1 cellular context compared by ENCODE assay signal in genomic region chr11:69446108-69446507, GRCh38.
TF ChIP-seq lines count a peak whose summit lies in the region.

No MANE protein-coding gene starts in this region.

TF ChIP-seq in HepG2, 621 proteins besides CTCF, POLR2A, EP300 and RAD21 (continued from another document):
- no peak for TF ChIP-seq ZNF781 (CRISPR knock-in tag; IDR thresholded peaks at IDR 0.05; ENCODE audit: borderline replicate concordance, not compliant biosample characterization)
- no peak for TF ChIP-seq RFX3 (CRISPR knock-in tag; IDR thresholded peaks at IDR 0.05)
- TF ChIP-seq ARID5B (CRISPR knock-in tag; IDR thresholded peaks at IDR 0.05) = no peak
- TF ChIP-seq, protein P1, sequence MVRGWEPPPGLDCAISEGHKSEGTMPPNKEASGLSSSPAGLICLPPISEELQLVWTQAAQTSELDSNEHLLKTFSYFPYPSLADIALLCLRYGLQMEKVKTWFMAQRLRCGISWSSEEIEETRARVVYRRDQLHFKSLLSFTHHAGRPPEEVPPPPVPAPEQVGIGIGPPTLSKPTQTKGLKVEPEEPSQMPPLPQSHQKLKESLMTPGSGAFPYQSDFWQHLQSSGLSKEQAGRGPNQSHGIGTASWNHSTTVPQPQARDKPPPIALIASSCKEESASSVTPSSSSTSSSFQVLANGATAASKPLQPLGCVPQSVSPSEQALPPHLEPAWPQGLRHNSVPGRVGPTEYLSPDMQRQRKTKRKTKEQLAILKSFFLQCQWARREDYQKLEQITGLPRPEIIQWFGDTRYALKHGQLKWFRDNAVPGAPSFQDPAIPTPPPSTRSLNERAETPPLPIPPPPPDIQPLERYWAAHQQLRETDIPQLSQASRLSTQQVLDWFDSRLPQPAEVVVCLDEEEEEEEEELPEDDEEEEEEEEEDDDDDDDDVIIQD (CRISPR knock-in tag; IDR thresholded peaks at IDR 0.05; ENCODE audit: low read depth) = no peak
- no peak for TF ChIP-seq AHR (CRISPR knock-in tag; IDR thresholded peaks at IDR 0.05)
- no peak for TF ChIP-seq RAD51 (IDR thresholded peaks at IDR 0.05; ENCODE audit: borderline replicate concordance)
- TF ChIP-seq, protein P2, sequence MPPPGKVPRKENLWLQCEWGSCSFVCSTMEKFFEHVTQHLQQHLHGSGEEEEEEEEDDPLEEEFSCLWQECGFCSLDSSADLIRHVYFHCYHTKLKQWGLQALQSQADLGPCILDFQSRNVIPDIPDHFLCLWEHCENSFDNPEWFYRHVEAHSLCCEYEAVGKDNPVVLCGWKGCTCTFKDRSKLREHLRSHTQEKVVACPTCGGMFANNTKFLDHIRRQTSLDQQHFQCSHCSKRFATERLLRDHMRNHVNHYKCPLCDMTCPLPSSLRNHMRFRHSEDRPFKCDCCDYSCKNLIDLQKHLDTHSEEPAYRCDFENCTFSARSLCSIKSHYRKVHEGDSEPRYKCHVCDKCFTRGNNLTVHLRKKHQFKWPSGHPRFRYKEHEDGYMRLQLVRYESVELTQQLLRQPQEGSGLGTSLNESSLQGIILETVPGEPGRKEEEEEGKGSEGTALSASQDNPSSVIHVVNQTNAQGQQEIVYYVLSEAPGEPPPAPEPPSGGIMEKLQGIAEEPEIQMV (CRISPR knock-in tag; IDR thresholded peaks at IDR 0.05; ENCODE audit: low read depth) = no peak
- TF ChIP-seq, protein P3, sequence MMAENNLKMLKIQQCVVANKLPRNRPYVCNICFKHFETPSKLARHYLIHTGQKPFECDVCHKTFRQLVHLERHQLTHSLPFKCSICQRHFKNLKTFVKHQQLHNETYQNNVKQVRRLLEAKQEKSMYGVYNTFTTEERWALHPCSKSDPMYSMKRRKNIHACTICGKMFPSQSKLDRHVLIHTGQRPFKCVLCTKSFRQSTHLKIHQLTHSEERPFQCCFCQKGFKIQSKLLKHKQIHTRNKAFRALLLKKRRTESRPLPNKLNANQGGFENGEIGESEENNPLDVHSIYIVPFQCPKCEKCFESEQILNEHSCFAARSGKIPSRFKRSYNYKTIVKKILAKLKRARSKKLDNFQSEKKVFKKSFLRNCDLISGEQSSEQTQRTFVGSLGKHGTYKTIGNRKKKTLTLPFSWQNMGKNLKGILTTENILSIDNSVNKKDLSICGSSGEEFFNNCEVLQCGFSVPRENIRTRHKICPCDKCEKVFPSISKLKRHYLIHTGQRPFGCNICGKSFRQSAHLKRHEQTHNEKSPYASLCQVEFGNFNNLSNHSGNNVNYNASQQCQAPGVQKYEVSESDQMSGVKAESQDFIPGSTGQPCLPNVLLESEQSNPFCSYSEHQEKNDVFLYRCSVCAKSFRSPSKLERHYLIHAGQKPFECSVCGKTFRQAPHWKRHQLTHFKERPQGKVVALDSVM (CRISPR knock-in tag; IDR thresholded peaks at IDR 0.05) = no peak
- TF ChIP-seq ZBTB3 (CRISPR knock-in tag; IDR thresholded peaks at IDR 0.05; ENCODE audit: borderline replicate concordance, low read depth) = no peak
- TF ChIP-seq TBL1XR1 (IDR thresholded peaks at IDR 0.05; ENCODE audit: borderline replicate concordance, low read length, partially characterized antibody) = no peak
